10 cellular contexts compared by ENCODE assay signal in genomic region chr15:45333550-45333949, GRCh38. TPM values are rescaled to one million over a fixed set of nuclear protein-coding genes. Genes with fewer than 3 reads are reported as not detected.
A peak's percentile ranks its signal among the peaks of the same experiment; 100 is the strongest.
DNase-seq lines count a peak whose midpoint lies in the region; ATAC-seq and TF ChIP-seq lines count a peak whose summit lies in the region.
"Had no signal": no experiment of that assay in that cellular context is flagged by ENCODE, and none has a peak within 500 bp of the region (broad histone marks: within the 10 kb centered on the region; RNA-seq: fewer than 3 reads in every experiment).

No MANE protein-coding gene starts in this region.

- ATAC-seq in right lobe of liver, result peak; percentile 38 to 59 (median 45)
- no peak for ATAC-seq in HG02642 (IDR thresholded peaks at IDR 0.05; ENCODE audit: poor library complexity, unreplicated experiment)
- no peak for ATAC-seq in GM21360 (IDR thresholded peaks at IDR 0.05; ENCODE audit: unreplicated experiment)

- H3K9me3 ChIP-seq in right lobe of liver, result no peaks in the 10 kb centered on the region

- 38% methylated on average over 2 of the region's 3 CpGs for WGBS in right lobe of liver (ENCODE audit: insufficient coverage, low coverage, low lambda C conversion rate, missing lambda C conversion rate)

- no peak overlapping the region for H3K27ac ChIP-seq in right lobe of liver
- H3K27ac ChIP-seq: parathyroid adenoma had no signal

- DNase-seq in Ammon's horn (ENCODE audit: low spot score), result peak; percentile 32
- peak; percentile 49 for DNase-seq in LoVo (ENCODE audit: low spot score)
- peak; percentile 22 to 31 for DNase-seq in cardiac fibroblast (ENCODE audit: low read depth in 2 of 2)
- DNase-seq in right lobe of liver, result peak in 1 of 3 donors; percentile 27
- no peak for DNase-seq in GM13977 (ENCODE audit: low spot score)
- DNase-seq in activated CD8-positive, alpha-beta memory T cell treated with anti-CD3 and anti-CD28 coated beads for 24 hours, result no peak
- DNase-seq: NCI-H146 had no signal

- intact Hi-C loops in right lobe of liver (cut with DNase I), result no loop called here

- H3K4me3 ChIP-seq in cardiac fibroblast (replicated peaks in 1 of 2; ENCODE audit: low read depth in 2 of 2, low read length in 2 of 2) (no peak overlapping the region), right lobe of liver (no peak overlapping the region)

- TF ChIP-seq POLR2A in right lobe of liver (IDR thresholded peaks at IDR 0.05), result no peak

- in situ Hi-C loops in GM13977 (cut with MboI; ENCODE audit: low pct_unique_long_range_greater_than_20kb, low sequenced_read_pairs, unreplicated experiment), result no loop called here

- no peaks in the 10 kb centered on the region for H3K36me3 ChIP-seq in right lobe of liver

- peaks cover 0 to 19% (median 7%) of the 10 kb centered on the region in 4 donors for H3K4me1 ChIP-seq in right lobe of liver
- H3K4me1 ChIP-seq: parathyroid adenoma had no signal

- no peaks in the 10 kb centered on the region for H3K27me3 ChIP-seq in right lobe of liver

- TF ChIP-seq CTCF in cardiac fibroblast (IDR thresholded peaks at IDR 0.05; ENCODE audit: low read depth, low read length), result no peak
- TF ChIP-seq CTCF in right lobe of liver (IDR thresholded peaks at IDR 0.05), result no peak
- no peak for TF ChIP-seq CTCF in GM13977 (IDR thresholded peaks at IDR 0.05; ENCODE audit: extremely low read depth, insufficient read depth, missing control alignments)

RNA-seq across cellular contexts. Expression of gene GATM, which starts 44.8 kb away (rescaled TPM):
- 1,000 to 10,000 TPM in 1 of 6 experiments, 100 to 1,000 TPM in 5; 404 to 1,363 (median 579) TPM for total RNA-seq in right lobe of liver

Comparison
In these comparisons a context has a peak if more than half of its experiments do, and no peak if none do; other contexts are left out.
1. DNase-seq: peak in Ammon's horn (single experiment), LoVo (single experiment) and cardiac fibroblast (2 of 2); none in GM13977 (single experiment) and activated CD8-positive, alpha-beta memory T cell treated with anti-CD3 and anti-CD28 coated beads for 24 hours (single experiment).
2. ATAC-seq: peak in right lobe of liver (4 of 4); none in HG02642 (single experiment) and GM21360 (single experiment).